1 cellular context compared by ENCODE assay signal in genomic region chr3:138434276-138434874, GRCh38.
A peak's percentile ranks its signal among the peaks of the same experiment; 100 is the strongest.
TF ChIP-seq lines count a peak whose summit lies in the region.

ESYT3 (plus strand) TSS chr3:138434616; CDS start chr3:138434799, 183 bp downstream.

TF ChIP-seq in HepG2, 621 proteins besides CTCF, POLR2A, EP300 and RAD21 (continued from another document and continues in another):
- TF ChIP-seq ZNF276 (CRISPR knock-in tag; IDR thresholded peaks at IDR 0.05; ENCODE audit: low read depth), result peak; percentile 95
- TF ChIP-seq HMG20A (CRISPR knock-in tag; IDR thresholded peaks at IDR 0.05; ENCODE audit: borderline replicate concordance), result peak; percentile 42; the same call in 1 of the 2 replicates
- TF ChIP-seq CSRNP2 (CRISPR knock-in tag; conservative IDR thresholded peaks at IDR 0.05; ENCODE audit: low read depth), result no peak
- peak; percentile 78; the same call in 1 of the 2 replicates for TF ChIP-seq ARID4A (CRISPR knock-in tag; IDR thresholded peaks at IDR 0.05; ENCODE audit: borderline replicate concordance)
- TF ChIP-seq ZNF354B (CRISPR knock-in tag; IDR thresholded peaks at IDR 0.05), result 0 out of 2 replicates have a peak, but pooled peaks have one; percentile 25
- 0 out of 2 replicates have a peak, but pooled peaks have one; percentile 57 for TF ChIP-seq PAX8 (CRISPR knock-in tag; IDR thresholded peaks at IDR 0.05; ENCODE audit: borderline replicate concordance)
- TF ChIP-seq NRL (CRISPR knock-in tag; IDR thresholded peaks at IDR 0.05; ENCODE audit: borderline replicate concordance), result peak; percentile 94
- no peak for TF ChIP-seq ZNF569 (CRISPR knock-in tag; IDR thresholded peaks at IDR 0.05; ENCODE audit: borderline replicate concordance)
- TF ChIP-seq GRHL1 (CRISPR knock-in tag; conservative IDR thresholded peaks at IDR 0.05), result no peak
- peak; percentile 84 for TF ChIP-seq REXO4 (CRISPR knock-in tag; IDR thresholded peaks at IDR 0.05; ENCODE audit: borderline replicate concordance)
- peak; percentile 19; the same call in 1 of the 3 replicates for TF ChIP-seq MXI1 (IDR thresholded peaks at IDR 0.05; ENCODE audit: borderline replicate concordance, low read depth, low read length)
- TF ChIP-seq IKZF1 (IDR thresholded peaks at IDR 0.05), result no peak
- TF ChIP-seq NPAS2 (CRISPR knock-in tag; IDR thresholded peaks at IDR 0.05; ENCODE audit: borderline replicate concordance), result no peak
- TF ChIP-seq POGZ (CRISPR knock-in tag; IDR thresholded peaks at IDR 0.05), result peak; percentile 70
- TF ChIP-seq SYNCRIP (IDR thresholded peaks at IDR 0.05; ENCODE audit: insufficient read depth, low read depth, low read length), result no peak
- TF ChIP-seq ZFP36L1 (CRISPR knock-in tag; IDR thresholded peaks at IDR 0.05), result peak; percentile 93; the same call in 1 of the 2 replicates
- TF ChIP-seq ZNF121 (CRISPR knock-in tag; IDR thresholded peaks at IDR 0.05), result peak; percentile 55
- 0 out of 2 replicates have a peak, but pooled peaks have one; percentile 49 for TF ChIP-seq JUND (CRISPR knock-in tag; IDR thresholded peaks at IDR 0.05)
- no peak for TF ChIP-seq HDAC6 (IDR thresholded peaks at IDR 0.05; ENCODE audit: low read depth, low read length)
- no peak; the same call in 1 of the 2 replicates for TF ChIP-seq ZNF251 (CRISPR knock-in tag; IDR thresholded peaks at IDR 0.05)
- TF ChIP-seq KMT2A (CRISPR knock-in tag; IDR thresholded peaks at IDR 0.05), result peak; percentile 71
- peak; percentile 84 for TF ChIP-seq MED8 (CRISPR knock-in tag; IDR thresholded peaks at IDR 0.05; ENCODE audit: insufficient replicate concordance)
- TF ChIP-seq TBX3 (IDR thresholded peaks at IDR 0.05; ENCODE audit: borderline replicate concordance), result peak; percentile 65; the same call in 1 of the 2 replicates
- peak; percentile 98 for TF ChIP-seq NKX3-1 (CRISPR knock-in tag; IDR thresholded peaks at IDR 0.05)
- peak; percentile 96 for TF ChIP-seq BORCS8-MEF2B (CRISPR knock-in tag; IDR thresholded peaks at IDR 0.05)
- TF ChIP-seq FOXP4 (CRISPR knock-in tag; IDR thresholded peaks at IDR 0.05), result peak; percentile 90
- peak; percentile 71; the same call in 1 of the 2 replicates for TF ChIP-seq ATF2 (CRISPR knock-in tag; IDR thresholded peaks at IDR 0.05)
- TF ChIP-seq AKNA (CRISPR knock-in tag; IDR thresholded peaks at IDR 0.05; ENCODE audit: borderline replicate concordance), result peak; percentile 87
- peak; percentile 63; the same call in 1 of the 2 replicates for TF ChIP-seq ZNF350 (CRISPR knock-in tag; IDR thresholded peaks at IDR 0.05; ENCODE audit: borderline replicate concordance, low read depth)
- TF ChIP-seq ZNF687 (CRISPR knock-in tag; IDR thresholded peaks at IDR 0.05), result peak; percentile 100
- no peak for TF ChIP-seq HNRNPH1 (optimal IDR thresholded peaks at IDR 0.05; ENCODE audit: low read depth, low read length)
- TF ChIP-seq PLRG1 (conservative IDR thresholded peaks at IDR 0.05), result no peak
- TF ChIP-seq DNMT1 (CRISPR knock-in tag; IDR thresholded peaks at IDR 0.05), result peak; percentile 61; the same call in 1 of the 2 replicates
- no peak for TF ChIP-seq CBX1 (IDR thresholded peaks at IDR 0.05; ENCODE audit: low read depth)
- no peak for TF ChIP-seq ARNT (IDR thresholded peaks at IDR 0.05)
- TF ChIP-seq FIP1L1 (IDR thresholded peaks at IDR 0.05; ENCODE audit: borderline replicate concordance, insufficient read depth, low read depth, low read length), result no peak
